28 cellular contexts compared by ENCODE assay signal in the genomic region with DNA sequence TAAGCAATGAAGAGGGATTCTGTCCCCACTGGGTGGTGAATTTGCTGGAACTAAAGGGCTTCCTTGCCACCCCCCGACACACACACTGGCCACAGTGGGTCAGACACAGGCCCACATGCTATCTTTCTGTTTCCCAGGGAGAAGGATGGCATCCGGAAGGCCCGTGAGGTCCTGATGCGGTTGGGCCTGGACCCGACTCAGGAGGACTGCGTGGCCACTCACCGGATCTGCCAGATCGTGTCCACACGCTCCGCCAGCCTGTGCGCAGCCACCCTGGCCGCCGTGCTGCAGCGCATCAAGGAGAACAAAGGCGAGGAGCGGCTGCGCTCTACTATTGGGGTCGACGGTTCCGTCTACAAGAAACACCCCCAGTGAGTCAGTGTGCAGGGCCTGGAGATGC.
"Had no signal": no experiment of that assay in that cellular context is flagged by ENCODE, and none has a peak within 500 bp of the region (broad histone marks: within the 10 kb centered on the region; RNA-seq: fewer than 3 reads in every experiment).

No MANE protein-coding gene starts in this region.

- H3K4me1 ChIP-seq: neural progenitor cell, parathyroid adenoma, right lobe of liver, uterus had no signal

- FAIRE-seq: small intestine had no signal

- H3K9me3 ChIP-seq: ovary, psoas muscle, right lobe of liver, sigmoid colon, suprapubic skin, testis, tibial artery, transverse colon, upper lobe of right lung, uterus had no signal

- H3K27ac Mint-ChIP-seq: nephron; neural progenitor cell; progenitor cell of endocrine pancreas; stimulated activated memory B cell treated with anti-CD40 and anti-IgM and Interleukin-4, amounts not matched to agents 10 μg/mL and 1 μg/mL and 100 μg/mL, for 72 hours; type B pancreatic cell had no signal

- H3K4me3 Mint-ChIP-seq: naive thymus-derived CD4-positive, alpha-beta T cell; nephron; neural progenitor cell; stimulated activated memory B cell treated with anti-CD40 and anti-IgM and Interleukin-4, amounts not matched to agents 10 μg/mL and 1 μg/mL and 100 μg/mL, for 72 hours; stimulated activated naive CD8-positive, alpha-beta T cell treated with anti-CD3 and anti-CD28 coated beads, Interleukin-15, amount 100 ng/mL, for 72 hours; type B pancreatic cell had no signal

- ATAC-seq: naive thymus-derived CD4-positive, alpha-beta T cell; psoas muscle; right cardiac atrium; right lobe of liver; stimulated activated memory B cell treated with anti-CD40 and anti-IgM and Interleukin-4, amounts not matched to agents 10 μg/mL and 1 μg/mL and 100 μg/mL, for 72 hours; stimulated activated naive CD8-positive, alpha-beta T cell treated with anti-CD3 and anti-CD28 coated beads, Interleukin-15, amount 100 ng/mL, for 72 hours; stimulated activated naive CD8-positive, alpha-beta T cell treated with anti-CD3 and anti-CD28 coated beads, Interleukin-15, Interleukin-2, amounts not matched to agents 100 U/mL and 50 U/mL, for 24 hours; upper lobe of right lung had no signal

- DNase-seq: naive thymus-derived CD4-positive, alpha-beta T cell; occipital lobe; ovary; psoas muscle; right cardiac atrium; sigmoid colon; small intestine; stimulated activated CD4-positive, alpha-beta T cell treated with anti-CD3 and anti-CD28 coated beads, Interleukin-15, amount 100 ng/mL, for 24 hours; stimulated activated CD4-positive, alpha-beta T cell treated with anti-CD3 and anti-CD28 coated beads, Interleukin-2, amount 100 ng/mL, for 24 hours; stimulated activated CD4-positive, alpha-beta T cell treated with anti-CD3 and anti-CD28 coated beads, Interleukin-2, amount 100 ng/mL, for 48 hours; stimulated activated CD4-positive, alpha-beta T cell treated with anti-CD3 and anti-CD28 coated beads, Interleukin-4, amount 100 ng/mL, for 4 hours; stimulated activated CD8-positive, alpha-beta memory T cell treated with anti-CD3 and anti-CD28 coated beads, Interleukin-4, amount 100 ng/mL, for 48 hours; stimulated activated naive CD4-positive, alpha-beta T cell; stimulated activated naive CD8-positive, alpha-beta T cell treated with anti-CD3 and anti-CD28 coated beads, Interleukin-15, amount 100 ng/mL, for 72 hours; stimulated activated naive CD8-positive, alpha-beta T cell treated with anti-CD3 and anti-CD28 coated beads, Interleukin-15, Interleukin-2, amounts not matched to agents 100 U/mL and 50 U/mL, for 24 hours; testis; tibial artery; transverse colon; upper lobe of right lung; uterus had no signal

- H3K9me3 Mint-ChIP-seq: naive thymus-derived CD4-positive, alpha-beta T cell; nephron; neural progenitor cell; stimulated activated memory B cell treated with anti-CD40 and anti-IgM and Interleukin-4, amounts not matched to agents 10 μg/mL and 1 μg/mL and 100 μg/mL, for 72 hours; stimulated activated naive CD8-positive, alpha-beta T cell treated with anti-CD3 and anti-CD28 coated beads, Interleukin-15, amount 100 ng/mL, for 72 hours; type B pancreatic cell had no signal

- H3K36me3 ChIP-seq: ovary, right lobe of liver, uterus had no signal

- H2AFZ ChIP-seq: neural progenitor cell, parathyroid adenoma had no signal

- H3K9ac ChIP-seq: neural progenitor cell, parathyroid adenoma had no signal

- H3K4me2 ChIP-seq: neural progenitor cell had no signal

- H3K79me2 ChIP-seq: parathyroid adenoma had no signal

- H3K27me3 ChIP-seq: neural progenitor cell, ovary, right lobe of liver, sigmoid colon, suprapubic skin, testis, tibial artery, transverse colon, upper lobe of right lung, uterus had no signal

- H3K27me3 Mint-ChIP-seq: naive thymus-derived CD4-positive, alpha-beta T cell; progenitor cell of endocrine pancreas; stimulated activated memory B cell treated with anti-CD40 and anti-IgM and Interleukin-4, amounts not matched to agents 10 μg/mL and 1 μg/mL and 100 μg/mL, for 72 hours; stimulated activated naive CD8-positive, alpha-beta T cell treated with anti-CD3 and anti-CD28 coated beads, Interleukin-15, amount 100 ng/mL, for 72 hours; type B pancreatic cell had no signal

- H3K27ac ChIP-seq: neural progenitor cell, ovary, parathyroid adenoma, psoas muscle, right lobe of liver, sigmoid colon, suprapubic skin, testis, tibial artery, transverse colon, upper lobe of right lung, uterus had no signal

- H3K4me3 ChIP-seq: neural progenitor cell, ovary, psoas muscle, right lobe of liver, sigmoid colon, suprapubic skin, testis, tibial artery, transverse colon, upper lobe of right lung, uterus had no signal
